Comparison of ENCODE assay signal across 9 cellular contexts in the genomic region with DNA sequence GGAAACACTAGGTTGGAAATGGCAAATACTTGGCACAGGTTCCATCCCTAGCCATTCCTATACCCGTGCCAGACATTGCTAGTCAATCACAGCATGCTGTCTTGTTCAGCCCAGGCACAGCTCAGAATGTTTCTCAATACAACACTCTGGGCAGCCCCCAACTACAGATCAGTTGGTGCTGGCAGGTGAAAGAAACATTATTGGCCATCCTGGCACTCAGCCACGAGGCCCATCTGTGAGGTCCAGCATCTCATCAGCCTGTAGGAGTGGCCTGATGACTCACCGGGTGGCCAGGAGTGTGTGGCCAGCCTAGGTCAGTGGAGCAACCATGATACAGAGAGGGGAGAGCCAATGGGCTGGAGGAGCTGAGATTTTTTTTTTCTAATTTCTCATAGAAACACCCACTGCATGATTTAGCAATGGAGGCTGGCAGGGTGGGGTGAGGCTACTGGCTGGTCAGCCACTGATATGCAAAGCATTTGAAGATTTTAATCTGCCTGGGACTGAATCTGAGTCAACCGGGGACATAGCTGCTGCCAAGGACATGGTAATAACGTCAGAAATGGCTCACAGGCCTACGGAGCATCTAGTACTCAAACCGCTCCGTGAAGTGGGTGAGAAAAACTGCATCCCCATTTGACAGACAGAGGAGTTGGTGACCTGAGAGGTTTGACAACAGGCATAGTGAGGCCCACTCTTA. TPM values are rescaled to one million over a fixed set of nuclear protein-coding genes. Genes with fewer than 3 reads are reported as not detected.
A peak's percentile ranks its signal among the peaks of the same experiment; 100 is the strongest.
DNase-seq lines count a peak whose midpoint lies in the region; ATAC-seq and TF ChIP-seq lines count a peak whose summit lies in the region.
"Had no signal": no experiment of that assay in that cellular context is flagged by ENCODE, and none has a peak within 500 bp of the region (broad histone marks: within the 10 kb centered on the region; RNA-seq: fewer than 3 reads in every experiment).

No MANE protein-coding gene starts in this region.

- no peak overlapping the region for H3K4me3 ChIP-seq in RWPE2 (ENCODE audit: severe bottlenecking)
- H3K4me3 ChIP-seq in psoas muscle, result peak overlapping the region; percentile 78
- no peak overlapping the region for H3K4me3 ChIP-seq in effector memory CD4-positive, alpha-beta T cell (ENCODE audit: insufficient read depth, low read depth, low read length, poor library complexity, severe bottlenecking)

- intact Hi-C loops in psoas muscle (cut with DNase I), result no loop called here

- H3K4me1 ChIP-seq in RWPE2 (ENCODE audit: insufficient read depth, poor library complexity, severe bottlenecking), result peaks cover 8% of the 10 kb centered on the region
- peaks cover 58% of the 10 kb centered on the region for H3K4me1 ChIP-seq in psoas muscle
- H3K4me1 ChIP-seq in effector memory CD4-positive, alpha-beta T cell (ENCODE audit: control insufficient read depth, insufficient read depth, low read length, poor library complexity, severe bottlenecking), result no peaks in the 10 kb centered on the region

- TF ChIP-seq CTCF in RWPE2 (IDR thresholded peaks at IDR 0.05; ENCODE audit: poor library complexity, severe bottlenecking), result no peak
- TF ChIP-seq CTCF in psoas muscle (IDR thresholded peaks at IDR 0.05), result no peak

- DNase-seq in GM04504 (ENCODE audit: low read depth) (peak; percentile 78), RWPE2 (ENCODE audit: low spot score) (peak; percentile 82), psoas muscle (peak; percentile 90 to 93)
- DNase-seq in central memory CD4-positive, alpha-beta T cell, result no peak
- DNase-seq in activated CD4-positive, alpha-beta T cell treated with anti-CD3 and anti-CD28 coated beads, Interleukin-2, amount 50 U/mL, for 1 hour, result no peak
- DNase-seq in effector memory CD4-positive, alpha-beta T cell, result no peak
- no peak for DNase-seq in activated CD4-positive, alpha-beta T cell treated with anti-CD3 and anti-CD28 coated beads for 1 hour

- H3K9me3 ChIP-seq in RWPE2 (ENCODE audit: severe bottlenecking) (no peaks in the 10 kb centered on the region), psoas muscle (no peaks in the 10 kb centered on the region)
- H3K9me3 ChIP-seq in effector memory CD4-positive, alpha-beta T cell (ENCODE audit: control insufficient read depth, low read length), result no peaks in the 10 kb centered on the region

- peak; percentile 79 for ATAC-seq in RWPE2 (ENCODE audit: low read depth)
- peak; percentile 42 for ATAC-seq in esophagus mucosa
- peak; percentile 73 to 83 (median 78) for ATAC-seq in psoas muscle
- ATAC-seq: T-cell had no signal

- H3K27ac ChIP-seq in RWPE2 (ENCODE audit: poor library complexity, severe bottlenecking), result peak overlapping the region; percentile 34
- H3K27ac ChIP-seq in psoas muscle, result peak overlapping the region; percentile 98
- H3K27ac ChIP-seq in effector memory CD4-positive, alpha-beta T cell (ENCODE audit: insufficient read depth, low read length, poor library complexity, severe bottlenecking), result no peak overlapping the region

- 13 to 31% (median 22%) methylated on average over 8 of the region's 8 CpGs for WGBS in psoas muscle, 3 donors

- H3K36me3 ChIP-seq in RWPE2 (ENCODE audit: low read depth), result no peaks in the 10 kb centered on the region
- no peaks in the 10 kb centered on the region for H3K36me3 ChIP-seq in psoas muscle (ENCODE audit: insufficient read depth in 1 of 2, low read depth in 1 of 2)
- no peaks in the 10 kb centered on the region for H3K36me3 ChIP-seq in effector memory CD4-positive, alpha-beta T cell (ENCODE audit: control insufficient read depth, insufficient read depth, low read length)

- H3K27me3 ChIP-seq in RWPE2 (ENCODE audit: insufficient read depth, poor library complexity, severe bottlenecking), result no peaks in the 10 kb centered on the region
- no peaks in the 10 kb centered on the region for H3K27me3 ChIP-seq in psoas muscle (ENCODE audit: insufficient read depth in 3 of 3, low read length in 2 of 3)
- no peaks in the 10 kb centered on the region for H3K27me3 ChIP-seq in effector memory CD4-positive, alpha-beta T cell (replicated peaks; ENCODE audit: control insufficient read depth, insufficient read depth, low read length, poor library complexity, severe bottlenecking)

RNA-seq across cellular contexts. Expression of a gene that starts 5.4 kb away (rescaled TPM):
- total RNA-seq in esophagus mucosa, result 0.16 TPM
- total RNA-seq in psoas muscle, result 100 to 1,000 TPM; 273 to 434 (median 349) TPM
- polyA plus RNA-seq in psoas muscle, result 100 to 1,000 TPM in 2 of 3 donors, 10 to 100 TPM in 1; 79.3 to 224 (median 109) TPM

Comparison
In these comparisons a context has a peak if more than half of its experiments do, and no peak if none do; other contexts are left out.
1. DNase-seq: peak in GM04504 (single experiment), RWPE2 (single experiment) and psoas muscle (2 of 2); none in central memory CD4-positive, alpha-beta T cell (single experiment), activated CD4-positive, alpha-beta T cell treated with anti-CD3 and anti-CD28 coated beads, Interleukin-2, amount 50 U/mL, for 1 hour (single experiment), effector memory CD4-positive, alpha-beta T cell (0 of 3) and activated CD4-positive, alpha-beta T cell treated with anti-CD3 and anti-CD28 coated beads for 1 hour (single experiment).
2. RNA of a gene that starts 5.4 kb away (total RNA-seq): 273 to 434 TPM in psoas muscle; 0.16 TPM in esophagus mucosa (single experiment); every median in the first group is over 100 times any median in the second.
3. Peak in every context shown above with its lines, with median percentiles within 50 percentile points of each other: ATAC-seq.